8 cellular contexts compared by ENCODE assay signal in genomic region chr13:50365300-50365682, GRCh38.
A peak's percentile ranks its signal among the peaks of the same experiment; 100 is the strongest.
DNase-seq lines count a peak whose midpoint lies in the region; ATAC-seq lines count a peak whose summit lies in the region.
"Had no signal": no experiment of that assay in that cellular context is flagged by ENCODE, and none has a peak within 500 bp of the region (broad histone marks: within the 10 kb centered on the region; RNA-seq: fewer than 3 reads in every experiment).

No MANE protein-coding gene starts in this region.

- peak overlapping the region; percentile 72 for H3K27ac Mint-ChIP-seq in activated naive CD8-positive, alpha-beta T cell treated with anti-CD3 and anti-CD28 coated beads for 36 hours
- H3K27ac Mint-ChIP-seq in natural killer cell treated with Interleukin-12 subunit alpha and Interleukin-12 subunit beta and Interleukin-15 and Interleukin-18, amount 100 ng/mL, for 72 hours = peak overlapping the region; percentile 90 to 95

- no peak overlapping the region for H3K4me3 Mint-ChIP-seq in activated naive CD8-positive, alpha-beta T cell treated with anti-CD3 and anti-CD28 coated beads for 36 hours
- H3K4me3 Mint-ChIP-seq in natural killer cell treated with Interleukin-12 subunit alpha and Interleukin-12 subunit beta and Interleukin-15 and Interleukin-18, amount 100 ng/mL, for 72 hours = peak overlapping the region; percentile 87

- H3K27ac ChIP-seq in KOPT-K1 (ENCODE audit: low read depth, low read length, poor library complexity, severe bottlenecking) = peak overlapping the region; percentile 95

- H3K9me3 ChIP-seq in KOPT-K1 (ENCODE audit: insufficient read depth, low read length, poor library complexity, severe bottlenecking) = no peaks in the 10 kb centered on the region

- peaks cover 27% of the 10 kb centered on the region for H3K4me1 Mint-ChIP-seq in activated naive CD8-positive, alpha-beta T cell treated with anti-CD3 and anti-CD28 coated beads for 36 hours
- H3K4me1 Mint-ChIP-seq in natural killer cell treated with Interleukin-12 subunit alpha and Interleukin-12 subunit beta and Interleukin-15 and Interleukin-18, amount 100 ng/mL, for 72 hours (ENCODE audit: low read depth in 2 of 2) = peaks cover 66 to 69% of the 10 kb centered on the region in 2 donors

- no peaks in the 10 kb centered on the region for H3K36me3 Mint-ChIP-seq in activated naive CD8-positive, alpha-beta T cell treated with anti-CD3 and anti-CD28 coated beads for 36 hours
- H3K36me3 Mint-ChIP-seq in natural killer cell treated with Interleukin-12 subunit alpha and Interleukin-12 subunit beta and Interleukin-15 and Interleukin-18, amount 100 ng/mL, for 72 hours = peaks cover 6% of the 10 kb centered on the region

- H3K27me3 Mint-ChIP-seq in activated naive CD8-positive, alpha-beta T cell treated with anti-CD3 and anti-CD28 coated beads for 36 hours = peaks cover 31% of the 10 kb centered on the region
- peaks cover 0 to under 1% of the 10 kb centered on the region in 2 donors for H3K27me3 Mint-ChIP-seq in natural killer cell treated with Interleukin-12 subunit alpha and Interleukin-12 subunit beta and Interleukin-15 and Interleukin-18, amount 100 ng/mL, for 72 hours

- ATAC-seq in GM19324 (IDR thresholded peaks at IDR 0.05; ENCODE audit: low FRiP score, unreplicated experiment) (peak; percentile 5), GM18519 (IDR thresholded peaks at IDR 0.05; ENCODE audit: low FRiP score, unreplicated experiment) (no peak), HG03280 (IDR thresholded peaks at IDR 0.05; ENCODE audit: unreplicated experiment) (no peak)
- ATAC-seq in natural killer cell treated with Interleukin-12 subunit alpha and Interleukin-12 subunit beta and Interleukin-15 and Interleukin-18, amount 100 ng/mL, for 72 hours = peak; percentile 0 to 71

- no peaks in the 10 kb centered on the region for H3K36me3 ChIP-seq in KOPT-K1 (ENCODE audit: insufficient read depth, low read length)

- DNase-seq in activated naive CD8-positive, alpha-beta T cell treated with anti-CD3 and anti-CD28 coated beads for 36 hours = no peak
- no peak for DNase-seq in natural killer cell treated with Interleukin-12 subunit alpha and Interleukin-12 subunit beta and Interleukin-15 and Interleukin-18, amount 100 ng/mL, for 72 hours (ENCODE audit: low spot score)
- no peak for DNase-seq in NAMALWA (ENCODE audit: low spot score)
- DNase-seq: NCI-H2171 had no signal

- peaks cover 2% of the 10 kb centered on the region for H3K9me3 Mint-ChIP-seq in activated naive CD8-positive, alpha-beta T cell treated with anti-CD3 and anti-CD28 coated beads for 36 hours
- H3K9me3 Mint-ChIP-seq in natural killer cell treated with Interleukin-12 subunit alpha and Interleukin-12 subunit beta and Interleukin-15 and Interleukin-18, amount 100 ng/mL, for 72 hours = peaks cover 6% of the 10 kb centered on the region

Comparison
In these comparisons a context has a peak if more than half of its experiments do, and no peak if none do; other contexts are left out.
1. ATAC-seq: peak in GM19324 (single experiment) and natural killer cell treated with Interleukin-12 subunit alpha and Interleukin-12 subunit beta and Interleukin-15 and Interleukin-18, amount 100 ng/mL, for 72 hours (2 of 2); none in GM18519 (single experiment) and HG03280 (single experiment).